21 cellular contexts compared by ENCODE assay signal in genomic region chr14:72644038-72644437, GRCh38.
DNase-seq lines count a peak whose midpoint lies in the region; ATAC-seq and TF ChIP-seq lines count a peak whose summit lies in the region.
"Had no signal": no experiment of that assay in that cellular context is flagged by ENCODE, and none has a peak within 500 bp of the region (broad histone marks: within the 10 kb centered on the region; RNA-seq: fewer than 3 reads in every experiment).

No MANE protein-coding gene starts in this region.

- H3K23ac ChIP-seq in mesenchymal stem cell (ENCODE audit: low read length in 2 of 2): no peak overlapping the region

- intact Hi-C loops in Right ventricle myocardium inferior (cut with DNase I): no loop called here

- CTCF ChIA-PET in SK-N-SH (lab: Yijun Ruan, JAX): interaction anchor here (1.0 to 1.8 kb wide), 3 partner anchors 15 to 130 kb away, joined by 3 to 5 read pairs (median 4); no protein-coding TSS in a partner anchor

- H3K4me1 ChIP-seq in SK-N-SH (ENCODE audit: control insufficient read depth in 1 of 2, insufficient read depth in 2 of 2, low read depth in 1 of 2, low read length in 1 of 2): peaks cover 4 to 21% of the 10 kb centered on the region in 2 experiments; a peak in 3 of 4 replicates
- H3K4me1 ChIP-seq in mesenchymal stem cell (ENCODE audit: control insufficient read depth, insufficient read depth, low read depth, low read length): peaks cover 9% of the 10 kb centered on the region
- H3K4me1 ChIP-seq in Peyer's patch: no peaks in the 10 kb centered on the region
- H3K4me1 ChIP-seq: BLaER1, left lung, thyroid gland had no signal

- H3K27ac ChIP-seq in SK-N-SH (ENCODE audit: low read depth in 2 of 2, low read length in 1 of 2) (peak overlapping the region in 1 of 2 experiments; percentile 88; a peak in 2 of 4 replicates), brain microvascular endothelial cell (peak overlapping the region; percentile 89), mesenchymal stem cell (ENCODE audit: low read length, poor library complexity, severe bottlenecking) (peak overlapping the region; percentile 94), Peyer's patch (no peak overlapping the region)
- H3K27ac ChIP-seq: 22Rv1, BLaER1, left lung, thyroid gland had no signal

- H3K4me3 ChIP-seq in SK-N-SH (ENCODE audit: low read depth in 2 of 2, low read length in 1 of 2) (no peak overlapping the region), brain microvascular endothelial cell (ENCODE audit: low read depth, low read length) (no peak overlapping the region), mesenchymal stem cell (ENCODE audit: insufficient read depth in 1 of 2, low read depth in 1 of 2, low read length in 2 of 2) (no peak overlapping the region), Peyer's patch (no peak overlapping the region)
- H3K4me3 ChIP-seq: BLaER1, GM12878, left lung, MG63, thyroid gland had no signal

- TF ChIP-seq CTCF in SK-N-SH (IDR thresholded peaks at IDR 0.05) (no peak), brain microvascular endothelial cell (IDR thresholded peaks at IDR 0.05; ENCODE audit: low read depth, low read length, missing control alignments) (no peak), Peyer's patch (IDR thresholded peaks at IDR 0.05) (no peak)

- WGBS in SK-N-SH (ENCODE audit: low lambda C conversion rate): 98% methylated on average over 3 of the region's 6 CpGs
- WGBS in mesenchymal stem cell: 93% methylated on average over 6 of the region's 6 CpGs

- H3F3A ChIP-seq in SK-N-SH (replicated peaks; ENCODE audit: insufficient read depth): no peaks in the 10 kb centered on the region

- H3K4me2 ChIP-seq in SK-N-SH (peak overlapping the region; percentile 65), mesenchymal stem cell (ENCODE audit: low read length, poor library complexity, severe bottlenecking) (no peak overlapping the region)
- H3K4me2 ChIP-seq: BLaER1 had no signal

- POLR2A ChIA-PET in SK-N-SH (lab: Yijun Ruan, JAX): no interaction called here

- H4K91ac ChIP-seq in mesenchymal stem cell (ENCODE audit: low read length): no peak overlapping the region

- peak overlapping the region; percentile 83 for H4K8ac ChIP-seq in mesenchymal stem cell (ENCODE audit: low read length)

- no peaks in the 10 kb centered on the region for H3K27me3 ChIP-seq in SK-N-SH (ENCODE audit: insufficient read depth)
- no peaks in the 10 kb centered on the region for H3K27me3 ChIP-seq in brain microvascular endothelial cell (replicated peaks)
- no peaks in the 10 kb centered on the region for H3K27me3 ChIP-seq in mesenchymal stem cell (ENCODE audit: control insufficient read depth in 1 of 2, insufficient read depth in 1 of 2, low read length in 2 of 2)
- H3K27me3 ChIP-seq in Peyer's patch: no peaks in the 10 kb centered on the region
- H3K27me3 ChIP-seq: BLaER1, left lung, MG63, thyroid gland had no signal

- H3K9me3 ChIP-seq in SK-N-SH: no peaks in the 10 kb centered on the region
- H3K9me3 ChIP-seq in mesenchymal stem cell (ENCODE audit: control insufficient read depth, low read length): peaks cover 18% of the 10 kb centered on the region
- no peaks in the 10 kb centered on the region for H3K9me3 ChIP-seq in Peyer's patch
- H3K9me3 ChIP-seq: thyroid gland had no signal

- in situ Hi-C loops in brain microvascular endothelial cell (cut with HindIII; ENCODE audit: low pct_ligation_motif_present, low sequenced_read_pairs): no loop called here

- H2AFZ ChIP-seq in SK-N-SH (ENCODE audit: low read depth): no peak overlapping the region
- H2AFZ ChIP-seq in mesenchymal stem cell (ENCODE audit: low read depth, low read length): no peak overlapping the region

- H2AK5ac ChIP-seq in mesenchymal stem cell (ENCODE audit: low read length, severe bottlenecking): peak overlapping the region; percentile 78

- peak overlapping the region; percentile 57 to 70 for H3K18ac ChIP-seq in mesenchymal stem cell (ENCODE audit: low read depth in 1 of 2, low read length in 2 of 2)

- H3K79me2 ChIP-seq in SK-N-SH (ENCODE audit: insufficient read depth): no peaks in the 10 kb centered on the region

- H3K36me3 ChIP-seq in SK-N-SH (replicated peaks in 1 of 2; ENCODE audit: control insufficient read depth in 1 of 2, insufficient read depth in 2 of 2, low read length in 1 of 2) (no peaks in the 10 kb centered on the region), brain microvascular endothelial cell (replicated peaks) (no peaks in the 10 kb centered on the region), mesenchymal stem cell (ENCODE audit: control insufficient read depth in 1 of 2, insufficient read depth in 2 of 2, low read depth in 1 of 2, low read length in 2 of 2) (no peaks in the 10 kb centered on the region), Peyer's patch (no peaks in the 10 kb centered on the region)
- H3K36me3 ChIP-seq: BLaER1, left lung, thyroid gland had no signal

- no peak overlapping the region for H2BK15ac ChIP-seq in mesenchymal stem cell (ENCODE audit: low read depth, poor library complexity, severe bottlenecking)

- H3K9ac ChIP-seq in SK-N-SH (peak overlapping the region; percentile 52; the same call in 1 of the 2 replicates), mesenchymal stem cell (ENCODE audit: low read length) (no peak overlapping the region)
- H3K9ac ChIP-seq: BLaER1 had no signal

- TF ChIP-seq RAD21 in SK-N-SH (IDR thresholded peaks at IDR 0.05; ENCODE audit: low read length): no peak

- peaks cover 3% of the 10 kb centered on the region for H3K79me1 ChIP-seq in mesenchymal stem cell (replicated peaks; ENCODE audit: low read length, poor library complexity, severe bottlenecking)

- no peak for DNase-seq in SK-N-SH
- no peak for DNase-seq in brain microvascular endothelial cell
- DNase-seq in mesenchymal stem cell: no peak
- no peak for DNase-seq in Peyer's patch
- DNase-seq in Right ventricle myocardium inferior (ENCODE audit: missing footprints): no peak
- no peak for DNase-seq in stimulated activated CD4-positive, alpha-beta T cell treated with anti-CD3 and anti-CD28 coated beads, Interleukin-12 subunit alpha, Interleukin-12 subunit beta, amount 100 ng/mL, for 4 hours
- DNase-seq in activated CD4-positive, alpha-beta T cell treated with anti-CD3 and anti-CD28 coated beads for 1 hour: no peak
- DNase-seq: activated CD4-positive, alpha-beta T cell treated with anti-CD3 and anti-CD28 coated beads, Interleukin-2, amount 10 ng/mL, durations not matched to agents 7 days and 5 days; activated CD8-positive, alpha-beta memory T cell treated with anti-CD3 and anti-CD28 coated beads, Interleukin-2, amount 50 U/mL, for 4 hours; activated naive CD8-positive, alpha-beta T cell treated with anti-CD3 and anti-CD28 coated beads, Interleukin-2, amount 50 U/mL, for 24 hours; GF-D8; left lung; NCI-H187 treated with DMSO at 0.1 percent for 48 hours; stimulated activated CD4-positive, alpha-beta T cell treated with anti-CD3 and anti-CD28 coated beads, Interleukin-1b, Interleukin-23, amount 100 ng/mL, for 48 hours; stimulated activated naive CD4-positive, alpha-beta T cell; thyroid gland had no signal

- H4K20me1 ChIP-seq in SK-N-SH (ENCODE audit: insufficient read depth): no peaks in the 10 kb centered on the region
- H4K20me1 ChIP-seq: BLaER1 had no signal

- no peak overlapping the region for H2BK5ac ChIP-seq in mesenchymal stem cell (ENCODE audit: low read depth, low read length, poor library complexity, severe bottlenecking)

- no peak for TF ChIP-seq POLR2A in Peyer's patch (IDR thresholded peaks at IDR 0.05)

- peak overlapping the region; percentile 22 to 61 for H2BK12ac ChIP-seq in mesenchymal stem cell (ENCODE audit: low read length in 2 of 2)

- ATAC-seq in SK-N-SH treated with all-trans-retinoic acid at 6 μM for 48 hours (no peak), Right ventricle myocardium inferior (no peak)
- ATAC-seq: activated naive CD8-positive, alpha-beta T cell treated with anti-CD3 and anti-CD28 coated beads, Interleukin-2, amount 50 U/mL, for 24 hours had no signal

- H3K9me2 ChIP-seq in SK-N-SH: no peaks in the 10 kb centered on the region

- H2BK120ac ChIP-seq in mesenchymal stem cell (ENCODE audit: low read depth, low read length): peak overlapping the region; percentile 89

- TF ChIP-seq EP300 in SK-N-SH (IDR thresholded peaks at IDR 0.05; ENCODE audit: borderline replicate concordance in 1 of 2, low read depth in 1 of 2, low read length in 1 of 2): no peak

- H3K4ac ChIP-seq in mesenchymal stem cell (ENCODE audit: low read depth in 1 of 2, low read length in 2 of 2): peak overlapping the region in 1 of 2 experiments; percentile 46

- no peak overlapping the region for H3K14ac ChIP-seq in mesenchymal stem cell (ENCODE audit: low read length in 2 of 2)

TF ChIP-seq in SK-N-SH, 30 proteins besides CTCF, POLR2A, EP300 and RAD21 (continues in another document):
- TF ChIP-seq EZH2phosphoT487 (IDR thresholded peaks at IDR 0.05; ENCODE audit: borderline replicate concordance, low read depth) (no peak), YY1 (IDR thresholded peaks at IDR 0.05; ENCODE audit: low read depth) (no peak), TCF12 (IDR thresholded peaks at IDR 0.05) (no peak), USF2 (IDR thresholded peaks at IDR 0.05; ENCODE audit: borderline replicate concordance, low read depth, low read length) (no peak), MXI1 (IDR thresholded peaks at IDR 0.05; ENCODE audit: low read depth, low read length) (no peak), RFX5 (IDR thresholded peaks at IDR 0.05; ENCODE audit: low read length) (no peak)

TF ChIP-seq in SK-N-SH treated with all-trans-retinoic acid at 6 μM for 48 hours, 23 proteins besides CTCF, POLR2A, EP300 and RAD21 (continues in another document):
- TF ChIP-seq RARB (CRISPR knock-in tag; IDR thresholded peaks at IDR 0.05) (no peak), SNAI2 (CRISPR knock-in tag; IDR thresholded peaks at IDR 0.05) (no peak), POU6F1 (CRISPR knock-in tag; IDR thresholded peaks at IDR 0.05; ENCODE audit: borderline replicate concordance, low read depth) (no peak), ARNTL (CRISPR knock-in tag; IDR thresholded peaks at IDR 0.05; ENCODE audit: borderline replicate concordance, low read depth) (no peak), CSDC2 (CRISPR knock-in tag; IDR thresholded peaks at IDR 0.05) (no peak), BACH2 (CRISPR knock-in tag; IDR thresholded peaks at IDR 0.05; ENCODE audit: borderline replicate concordance) (no peak), GLIS3 (CRISPR knock-in tag; IDR thresholded peaks at IDR 0.05) (no peak), ZC3H10 (CRISPR knock-in tag; IDR thresholded peaks at IDR 0.05) (no peak)

Comparison
In these comparisons a context has a peak if more than half of its experiments do, and no peak if none do; other contexts are left out.
1. H3K27ac ChIP-seq: peak in brain microvascular endothelial cell (single experiment) and mesenchymal stem cell (single experiment); none in Peyer's patch (0 of 4).